1 cellular context compared by ENCODE assay signal in genomic region chr7:20183086-20183485, GRCh38.
TF ChIP-seq lines count a peak whose summit lies in the region.

No MANE protein-coding gene starts in this region.

TF ChIP-seq in K562, 482 proteins besides CTCF, POLR2A, EP300 and RAD21 (continued from another document):
- TF ChIP-seq CLOCK (CRISPR knock-in tag; IDR thresholded peaks at IDR 0.05; ENCODE audit: borderline replicate concordance) (no peak), BDP1 (IDR thresholded peaks at IDR 0.05; ENCODE audit: insufficient read depth, insufficient read length) (no peak), ZNF3 (CRISPR knock-in tag; IDR thresholded peaks at IDR 0.05) (no peak), ZNF146 (CRISPR knock-in tag; IDR thresholded peaks at IDR 0.05; ENCODE audit: unreplicated experiment) (no peak), HNRNPH1 (optimal IDR thresholded peaks at IDR 0.05; ENCODE audit: low read depth, low read length) (no peak)
- TF ChIP-seq, protein P1, sequence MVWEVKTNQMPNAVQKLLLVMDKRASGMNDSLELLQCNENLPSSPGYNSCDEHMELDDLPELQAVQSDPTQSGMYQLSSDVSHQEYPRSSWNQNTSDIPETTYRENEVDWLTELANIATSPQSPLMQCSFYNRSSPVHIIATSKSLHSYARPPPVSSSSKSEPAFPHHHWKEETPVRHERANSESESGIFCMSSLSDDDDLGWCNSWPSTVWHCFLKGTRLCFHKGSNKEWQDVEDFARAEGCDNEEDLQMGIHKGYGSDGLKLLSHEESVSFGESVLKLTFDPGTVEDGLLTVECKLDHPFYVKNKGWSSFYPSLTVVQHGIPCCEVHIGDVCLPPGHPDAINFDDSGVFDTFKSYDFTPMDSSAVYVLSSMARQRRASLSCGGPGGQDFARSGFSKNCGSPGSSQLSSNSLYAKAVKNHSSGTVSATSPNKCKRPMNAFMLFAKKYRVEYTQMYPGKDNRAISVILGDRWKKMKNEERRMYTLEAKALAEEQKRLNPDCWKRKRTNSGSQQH (CRISPR knock-in tag; IDR thresholded peaks at IDR 0.05) = no peak
- TF ChIP-seq, protein P2, sequence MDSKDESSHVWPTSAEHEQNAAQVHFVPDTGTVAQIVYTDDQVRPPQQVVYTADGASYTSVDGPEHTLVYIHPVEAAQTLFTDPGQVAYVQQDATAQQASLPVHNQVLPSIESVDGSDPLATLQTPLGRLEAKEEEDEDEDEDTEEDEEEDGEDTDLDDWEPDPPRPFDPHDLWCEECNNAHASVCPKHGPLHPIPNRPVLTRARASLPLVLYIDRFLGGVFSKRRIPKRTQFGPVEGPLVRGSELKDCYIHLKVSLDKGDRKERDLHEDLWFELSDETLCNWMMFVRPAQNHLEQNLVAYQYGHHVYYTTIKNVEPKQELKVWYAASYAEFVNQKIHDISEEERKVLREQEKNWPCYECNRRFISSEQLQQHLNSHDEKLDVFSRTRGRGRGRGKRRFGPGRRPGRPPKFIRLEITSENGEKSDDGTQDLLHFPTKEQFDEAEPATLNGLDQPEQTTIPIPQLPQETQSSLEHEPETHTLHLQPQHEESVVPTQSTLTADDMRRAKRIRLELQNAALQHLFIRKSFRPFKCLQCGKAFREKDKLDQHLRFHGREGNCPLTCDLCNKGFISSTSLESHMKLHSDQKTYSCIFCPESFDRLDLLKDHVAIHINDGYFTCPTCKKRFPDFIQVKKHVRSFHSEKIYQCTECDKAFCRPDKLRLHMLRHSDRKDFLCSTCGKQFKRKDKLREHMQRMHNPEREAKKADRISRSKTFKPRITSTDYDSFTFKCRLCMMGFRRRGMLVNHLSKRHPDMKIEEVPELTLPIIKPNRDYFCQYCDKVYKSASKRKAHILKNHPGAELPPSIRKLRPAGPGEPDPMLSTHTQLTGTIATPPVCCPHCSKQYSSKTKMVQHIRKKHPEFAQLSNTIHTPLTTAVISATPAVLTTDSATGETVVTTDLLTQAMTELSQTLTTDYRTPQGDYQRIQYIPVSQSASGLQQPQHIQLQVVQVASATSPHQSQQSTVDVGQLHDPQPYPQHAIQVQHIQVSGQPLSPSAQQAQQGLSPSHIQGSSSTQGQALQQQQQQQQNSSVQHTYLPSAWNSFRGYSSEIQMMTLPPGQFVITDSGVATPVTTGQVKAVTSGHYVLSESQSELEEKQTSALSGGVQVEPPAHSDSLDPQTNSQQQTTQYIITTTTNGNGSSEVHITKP (IDR thresholded peaks at IDR 0.05; ENCODE audit: partially characterized antibody) = no peak
